Comparison of ENCODE assay signal across 7 cellular contexts in genomic region chr16:29809031-29809747, GRCh38. TPM values are rescaled to one million over a fixed set of nuclear protein-coding genes. Genes with fewer than 3 reads are reported as not detected.
DNase-seq lines count a peak whose midpoint lies in the region; ATAC-seq and TF ChIP-seq lines count a peak whose summit lies in the region.

No MANE protein-coding gene starts in this region.

- POLR2A ChIA-PET in WTC11 (lab: Charles Lee): interaction anchor here (0.6 to 1.9 kb wide), 3 partner anchors 110 to 239 kb away, joined by 3 to 8 read pairs (median 6); no protein-coding TSS in a partner anchor

- ATAC-seq in WTC11 (no peak), GM18861 (IDR thresholded peaks at IDR 0.05; ENCODE audit: unreplicated experiment) (no peak), HG03521 (IDR thresholded peaks at IDR 0.05; ENCODE audit: unreplicated experiment) (no peak)
- ATAC-seq in stimulated activated effector memory CD8-positive, alpha-beta T cell treated with anti-CD3 and anti-CD28 coated beads, Interleukin-12 subunit alpha, Interleukin-12 subunit beta, amount 100 ng/mL, for 72 hours: no peak

- H3K27me3 Mint-ChIP-seq in WTC11 (ENCODE audit: low read depth) (no peaks in the 10 kb centered on the region), glutamatergic neuron (ENCODE audit: unreplicated experiment) (peaks cover 22% of the 10 kb centered on the region)

- H3K4me3 Mint-ChIP-seq in WTC11: peak overlapping the region; percentile 88
- peak overlapping the region; percentile 94 for H3K4me3 Mint-ChIP-seq in glutamatergic neuron (ENCODE audit: unreplicated experiment)
- H3K4me3 Mint-ChIP-seq in stimulated activated effector memory CD8-positive, alpha-beta T cell treated with anti-CD3 and anti-CD28 coated beads, Interleukin-12 subunit alpha, Interleukin-12 subunit beta, amount 100 ng/mL, for 72 hours: peak overlapping the region; percentile 81

- H3K36me3 Mint-ChIP-seq in WTC11 (peaks cover 10% of the 10 kb centered on the region), glutamatergic neuron (ENCODE audit: unreplicated experiment) (no peaks in the 10 kb centered on the region)
- H3K36me3 Mint-ChIP-seq in stimulated activated effector memory CD8-positive, alpha-beta T cell treated with anti-CD3 and anti-CD28 coated beads, Interleukin-12 subunit alpha, Interleukin-12 subunit beta, amount 100 ng/mL, for 72 hours: peaks cover 76% of the 10 kb centered on the region

- H3K27ac Mint-ChIP-seq in WTC11: peak overlapping the region; percentile 27; the same call in 1 of the 2 replicates
- peak overlapping the region; percentile 70 for H3K27ac Mint-ChIP-seq in glutamatergic neuron (ENCODE audit: unreplicated experiment)
- peak overlapping the region; percentile 91 for H3K27ac Mint-ChIP-seq in stimulated activated effector memory CD8-positive, alpha-beta T cell treated with anti-CD3 and anti-CD28 coated beads, Interleukin-12 subunit alpha, Interleukin-12 subunit beta, amount 100 ng/mL, for 72 hours

- H3K9me3 Mint-ChIP-seq in WTC11: no peaks in the 10 kb centered on the region
- peaks cover 20% of the 10 kb centered on the region for H3K9me3 Mint-ChIP-seq in glutamatergic neuron (ENCODE audit: unreplicated experiment)
- H3K9me3 Mint-ChIP-seq in stimulated activated effector memory CD8-positive, alpha-beta T cell treated with anti-CD3 and anti-CD28 coated beads, Interleukin-12 subunit alpha, Interleukin-12 subunit beta, amount 100 ng/mL, for 72 hours: no peaks in the 10 kb centered on the region

- peak overlapping the region; percentile 74 for H3K4me3 ChIP-seq in HFF-Myc (replicated peaks; ENCODE audit: low read depth, low read length)

- DNase-seq in HFF-Myc (ENCODE audit: extremely low read depth, low read depth) (no peak), WTC11 (ENCODE audit: low spot score) (no peak), glutamatergic neuron (no peak), SIG-M5 (lab: John Stamatoyannopoulos, UW) (no peak)
- peak in 1 of 2 donors; percentile 68 for DNase-seq in stimulated activated effector memory CD8-positive, alpha-beta T cell treated with anti-CD3 and anti-CD28 coated beads, Interleukin-12 subunit alpha, Interleukin-12 subunit beta, amount 100 ng/mL, for 72 hours (ENCODE audit: low spot score in 2 of 2)

- TF ChIP-seq CTCF in HFF-Myc (IDR thresholded peaks at IDR 0.05; ENCODE audit: low read depth, low read length, missing control alignments): no peak
- no peak for TF ChIP-seq CTCF in WTC11 (IDR thresholded peaks at IDR 0.05)
- no peak for TF ChIP-seq CTCF in glutamatergic neuron (IDR thresholded peaks at IDR 0.05; ENCODE audit: partially characterized antibody, unreplicated experiment)

- CTCF ChIA-PET in WTC11 (lab: Charles Lee): interaction anchor here (0.7 to 3.3 kb wide), 5 partner anchors 19 to 223 kb away, joined by 4 to 32 read pairs (median 16); partner anchors contain the start of genes ASPHD1, KIF22, SEZ6L2 and TLCD3B

- H3K4me1 Mint-ChIP-seq in WTC11 (peaks cover 50% of the 10 kb centered on the region), glutamatergic neuron (ENCODE audit: low read depth, unreplicated experiment) (peaks cover 20% of the 10 kb centered on the region)
- peaks cover 72% of the 10 kb centered on the region for H3K4me1 Mint-ChIP-seq in stimulated activated effector memory CD8-positive, alpha-beta T cell treated with anti-CD3 and anti-CD28 coated beads, Interleukin-12 subunit alpha, Interleukin-12 subunit beta, amount 100 ng/mL, for 72 hours

TF ChIP-seq in WTC11, 78 proteins besides CTCF, POLR2A, EP300 and RAD21 (continues in another document):
- no peak for TF ChIP-seq ZNF138 (CRISPR knock-in tag; conservative IDR thresholded peaks at IDR 0.05)
- no peak for TF ChIP-seq MYBL2 (CRISPR knock-in tag; IDR thresholded peaks at IDR 0.05)
- no peak for TF ChIP-seq PRRX2 (CRISPR knock-in tag; IDR thresholded peaks at IDR 0.05)
- no peak for TF ChIP-seq NR1H2 (CRISPR knock-in tag; IDR thresholded peaks at IDR 0.05)
- no peak for TF ChIP-seq CBFB (CRISPR knock-in tag; IDR thresholded peaks at IDR 0.05; ENCODE audit: low read depth)
- TF ChIP-seq IRF1 (CRISPR knock-in tag; IDR thresholded peaks at IDR 0.05): no peak
- TF ChIP-seq FOXP1 (CRISPR knock-in tag; IDR thresholded peaks at IDR 0.05; ENCODE audit: borderline replicate concordance): no peak
- TF ChIP-seq GTF2I (CRISPR knock-in tag; conservative IDR thresholded peaks at IDR 0.05): no peak
- TF ChIP-seq ZNF317 (CRISPR knock-in tag; IDR thresholded peaks at IDR 0.05; ENCODE audit: borderline replicate concordance, low read depth): no peak
- no peak for TF ChIP-seq SOX15 (CRISPR knock-in tag; IDR thresholded peaks at IDR 0.05)
- no peak for TF ChIP-seq NR2C2 (CRISPR knock-in tag; IDR thresholded peaks at IDR 0.05)
- no peak for TF ChIP-seq CDX4 (CRISPR knock-in tag; IDR thresholded peaks at IDR 0.05; ENCODE audit: borderline replicate concordance)
- TF ChIP-seq ETV6 (CRISPR knock-in tag; IDR thresholded peaks at IDR 0.05): no peak
- no peak for TF ChIP-seq ZBTB21 (CRISPR knock-in tag; IDR thresholded peaks at IDR 0.05; ENCODE audit: borderline replicate concordance)
- TF ChIP-seq SMAD3 (CRISPR knock-in tag; IDR thresholded peaks at IDR 0.05; ENCODE audit: borderline replicate concordance): no peak
- no peak for TF ChIP-seq USF2 (CRISPR knock-in tag; IDR thresholded peaks at IDR 0.05)
- no peak for TF ChIP-seq PRDM15 (CRISPR knock-in tag; IDR thresholded peaks at IDR 0.05)

RNA-seq across cellular contexts. Expression of gene PRRT2, which starts 2.8 kb away (rescaled TPM):
- total RNA-seq in WTC11 (2021): 20.5 to 25.3 TPM (median 23.6 TPM) in 3 replicates
- total RNA-seq in glutamatergic neuron (ENCODE audit: unreplicated experiment): 91.0 TPM

RNA-seq across cellular contexts. Expression of gene MAZ, which starts 2.9 kb away (rescaled TPM):
- total RNA-seq in WTC11 (2021) (392 to 405 TPM (median 395 TPM) in 3 replicates), glutamatergic neuron (ENCODE audit: unreplicated experiment) (369 TPM)

RNA-seq across cellular contexts. Expression of gene PAGR1, which starts 6.8 kb away (rescaled TPM):
- total RNA-seq in WTC11 (2021) (60.1 to 69.0 TPM (median 66.8 TPM) in 3 replicates), glutamatergic neuron (ENCODE audit: unreplicated experiment) (110 TPM)

RNA-seq across cellular contexts. Expression of gene MVP, which starts 11.1 kb away (rescaled TPM):
- total RNA-seq in WTC11 (2021) (8.9 to 10.8 TPM (median 10.0 TPM) in 3 replicates), glutamatergic neuron (ENCODE audit: unreplicated experiment) (82.7 TPM)

RNA-seq across cellular contexts. Expression of gene KIF22, which starts 18.6 kb away (rescaled TPM):
- total RNA-seq in WTC11 (2021) (165 to 182 TPM (median 175 TPM) in 3 replicates), glutamatergic neuron (ENCODE audit: unreplicated experiment) (31.9 TPM)

Comparison
In these comparisons a context has a peak if more than half of its experiments do, and no peak if none do; other contexts are left out.
1. H3K27ac Mint-ChIP-seq: peak in every context shown above with its lines; median percentile 91 in stimulated activated effector memory CD8-positive, alpha-beta T cell treated with anti-CD3 and anti-CD28 coated beads, Interleukin-12 subunit alpha, Interleukin-12 subunit beta, amount 100 ng/mL, for 72 hours; 70 in glutamatergic neuron; 27 in WTC11.